11 cellular contexts compared by ENCODE assay signal in genomic region chr10:117545141-117546019, GRCh38. TPM values are rescaled to one million over a fixed set of nuclear protein-coding genes. Genes with fewer than 3 reads are reported as not detected.
DNase-seq lines count a peak whose midpoint lies in the region; ATAC-seq, FAIRE-seq and TF ChIP-seq lines count a peak whose summit lies in the region.
"Had no signal": no experiment of that assay in that cellular context is flagged by ENCODE, and none has a peak within 500 bp of the region (broad histone marks: within the 10 kb centered on the region; RNA-seq: fewer than 3 reads in every experiment).

No MANE protein-coding gene starts in this region.

- H2AK5ac ChIP-seq in H1 (ENCODE audit: low read depth, low read length) (no peak overlapping the region), mesenchymal stem cell (ENCODE audit: low read length, severe bottlenecking) (no peak overlapping the region)

- TF ChIP-seq RAD21 in SK-N-SH (IDR thresholded peaks at IDR 0.05; ENCODE audit: low read length) (no peak), H1 (IDR thresholded peaks at IDR 0.05 in 1 of 2, conservative IDR thresholded peaks at IDR 0.05 in 1 of 2; ENCODE audit: low read depth in 2 of 2, low read length in 2 of 2) (no peak)

- H4K20me1 ChIP-seq in SK-N-SH (ENCODE audit: insufficient read depth) (no peaks in the 10 kb centered on the region), H1 (replicated peaks in 1 of 2; ENCODE audit: control insufficient read depth in 1 of 2, insufficient read depth in 2 of 2, low read length in 2 of 2) (peaks cover 24 to 44% of the 10 kb centered on the region in 2 experiments)

- ATAC-seq in SK-N-SH treated with all-trans-retinoic acid at 6 μM for 48 hours (no peak), thoracic aorta (ENCODE audit: insufficient number of reproducible peaks, low FRiP score, low read depth) (no peak), GM21619 (IDR thresholded peaks at IDR 0.05; ENCODE audit: unreplicated experiment) (no peak)

- WGBS in SK-N-SH (ENCODE audit: low lambda C conversion rate), result 18% methylated on average over 36 of the region's 67 CpGs
- 2% methylated on average over 61 of the region's 67 CpGs; no CpG with 5 or more reads in 1 of the 2 experiments for WGBS in H1 (ENCODE audit: extremely low coverage in 1 of 2, insufficient coverage in 1 of 2, insufficient read length in 1 of 2, insufficient replicate concordance in 2 of 2, low coverage in 1 of 2, low lambda C conversion rate in 2 of 2, missing lambda C conversion rate in 1 of 2), 2 experiments
- 1% methylated on average over 65 of the region's 67 CpGs for WGBS in mesenchymal stem cell

- H3K27me3 ChIP-seq in SK-N-SH (ENCODE audit: insufficient read depth), result peaks cover 100% of the 10 kb centered on the region
- H3K27me3 ChIP-seq in H1 (replicated peaks in 1 of 4; ENCODE audit: control insufficient read depth in 3 of 4, extremely low read depth in 1 of 4, insufficient read depth in 3 of 4, low read length in 3 of 4), result peaks cover 90 to 99% (median 96%) of the 10 kb centered on the region in 4 experiments
- peaks cover 0 to 96% of the 10 kb centered on the region in 2 experiments for H3K27me3 ChIP-seq in mesenchymal stem cell (ENCODE audit: control insufficient read depth in 1 of 2, insufficient read depth in 1 of 2, low read length in 2 of 2)
- peaks cover 28% of the 10 kb centered on the region for H3K27me3 ChIP-seq in thoracic aorta (replicated peaks; ENCODE audit: insufficient read depth)

- H3K9ac ChIP-seq in SK-N-SH (no peak overlapping the region), H1 (replicated peaks in 1 of 4; ENCODE audit: extremely low read depth in 1 of 4, low read depth in 3 of 4, low read length in 3 of 4) (no peak overlapping the region), mesenchymal stem cell (ENCODE audit: low read length) (peak overlapping the region; percentile 100)

- peak overlapping the region; percentile 62; the same call in 1 of the 2 replicates for H3K4me2 ChIP-seq in SK-N-SH
- peak overlapping the region; percentile 70 to 83 for H3K4me2 ChIP-seq in H1 (ENCODE audit: insufficient read depth in 1 of 2, low read depth in 2 of 2, low read length in 2 of 2)
- peak overlapping the region; percentile 28 for H3K4me2 ChIP-seq in mesenchymal stem cell (ENCODE audit: low read length, poor library complexity, severe bottlenecking)

- no peak for DNase-seq in SK-N-SH
- peak in 1 of 2 experiments; percentile 74 for DNase-seq in H1 (ENCODE audit: low read depth in 1 of 2, low spot score in 2 of 2)
- no peak for DNase-seq in mesenchymal stem cell
- no peak for DNase-seq in thoracic aorta (ENCODE audit: low spot score)
- DNase-seq in cerebellar cortex (ENCODE audit: low spot score), result no peak
- no peak for DNase-seq in activated CD4-positive, alpha-beta T cell treated with anti-CD3 and anti-CD28 coated beads for 4 hours
- DNase-seq: NCI-H446, T-helper 9 cell had no signal

- H2AFZ ChIP-seq in SK-N-SH (ENCODE audit: low read depth) (no peak overlapping the region), H1 (ENCODE audit: low read length) (no peak overlapping the region), mesenchymal stem cell (ENCODE audit: low read depth, low read length) (no peak overlapping the region)

- peak overlapping the region; percentile 0 to 16; a peak in 2 of 4 replicates for H3K4me3 ChIP-seq in SK-N-SH (ENCODE audit: low read depth in 2 of 2, low read length in 1 of 2)
- H3K4me3 ChIP-seq in H1 (ENCODE audit: extremely low read depth in 1 of 4, insufficient read depth in 2 of 4, low read depth in 3 of 4, low read length in 4 of 4), result peak overlapping the region in 3 of 4 experiments; percentile 19 to 62 (median 32); a peak in 7 of 8 replicates
- H3K4me3 ChIP-seq in mesenchymal stem cell (ENCODE audit: insufficient read depth in 1 of 2, low read depth in 1 of 2, low read length in 2 of 2), result peak overlapping the region in 1 of 2 experiments; percentile 95
- peak overlapping the region; percentile 65 for H3K4me3 ChIP-seq in thoracic aorta

- H2BK120ac ChIP-seq in H1 (replicated peaks; ENCODE audit: low read depth, low read length) (no peak overlapping the region), mesenchymal stem cell (ENCODE audit: low read depth, low read length) (no peak overlapping the region)

- H3K23me2 ChIP-seq in H1 (ENCODE audit: low read depth, low read length), result peaks cover 6% of the 10 kb centered on the region; the same call in 1 of the 2 replicates

- H3K79me2 ChIP-seq in SK-N-SH (ENCODE audit: insufficient read depth) (no peaks in the 10 kb centered on the region), H1 (ENCODE audit: control insufficient read depth in 1 of 2, insufficient read depth in 2 of 2, low read length in 2 of 2) (no peaks in the 10 kb centered on the region)

- H3K9me3 ChIP-seq in SK-N-SH (no peaks in the 10 kb centered on the region), H1 (ENCODE audit: insufficient read depth in 2 of 2, low read depth in 1 of 2, low read length in 1 of 2) (no peaks in the 10 kb centered on the region), mesenchymal stem cell (ENCODE audit: control insufficient read depth, low read length) (no peaks in the 10 kb centered on the region), thoracic aorta (no peaks in the 10 kb centered on the region)

- POLR2A ChIA-PET in SK-N-SH (lab: Yijun Ruan, JAX) (no interaction called here), H1 (lab: Charles Lee; ENCODE audit: partially characterized antibody) (no interaction called here)

- H4K8ac ChIP-seq in H1 (ENCODE audit: extremely low read depth, insufficient read depth, low read length), result peak overlapping the region; percentile 59; the same call in 1 of the 2 replicates
- no peak overlapping the region for H4K8ac ChIP-seq in mesenchymal stem cell (ENCODE audit: low read length)

- no peak overlapping the region for H3K23ac ChIP-seq in H1 (ENCODE audit: insufficient read length)
- H3K23ac ChIP-seq in mesenchymal stem cell (ENCODE audit: low read length in 2 of 2), result peak overlapping the region in 1 of 2 experiments; percentile 70

- H3F3A ChIP-seq in SK-N-SH (replicated peaks; ENCODE audit: insufficient read depth), result no peaks in the 10 kb centered on the region

- no peak overlapping the region for H3K4ac ChIP-seq in H1 (replicated peaks; ENCODE audit: insufficient read length, low read depth, low read length)
- H3K4ac ChIP-seq in mesenchymal stem cell (ENCODE audit: low read depth in 1 of 2, low read length in 2 of 2), result no peak overlapping the region

- H3K18ac ChIP-seq in H1 (ENCODE audit: extremely low read depth, low read length) (peak overlapping the region; percentile 38), mesenchymal stem cell (ENCODE audit: low read depth in 1 of 2, low read length in 2 of 2) (no peak overlapping the region)

- H3K36me3 ChIP-seq in SK-N-SH (replicated peaks in 1 of 2; ENCODE audit: control insufficient read depth in 1 of 2, insufficient read depth in 2 of 2, low read length in 1 of 2), result no peaks in the 10 kb centered on the region
- no peaks in the 10 kb centered on the region; a peak in 1 of 8 replicates for H3K36me3 ChIP-seq in H1 (ENCODE audit: control insufficient read depth in 2 of 4, insufficient read depth in 4 of 4, low read length in 3 of 4)
- H3K36me3 ChIP-seq in mesenchymal stem cell (ENCODE audit: control insufficient read depth in 1 of 2, insufficient read depth in 2 of 2, low read depth in 1 of 2, low read length in 2 of 2), result peaks cover 0 to 27% of the 10 kb centered on the region in 2 experiments
- no peaks in the 10 kb centered on the region for H3K36me3 ChIP-seq in thoracic aorta

- H4K91ac ChIP-seq in H1 (replicated peaks; ENCODE audit: insufficient read length, low read length) (no peak overlapping the region), mesenchymal stem cell (ENCODE audit: low read length) (no peak overlapping the region)

- H2BK5ac ChIP-seq in H1 (ENCODE audit: low read depth, low read length) (no peak overlapping the region), mesenchymal stem cell (ENCODE audit: low read depth, low read length, poor library complexity, severe bottlenecking) (no peak overlapping the region)

- H3K27ac ChIP-seq in SK-N-SH (ENCODE audit: low read depth in 2 of 2, low read length in 1 of 2) (no peak overlapping the region), H1 (ENCODE audit: low read depth, low read length) (no peak overlapping the region), mesenchymal stem cell (ENCODE audit: low read length, poor library complexity, severe bottlenecking) (no peak overlapping the region), thoracic aorta (no peak overlapping the region)
- H3K27ac ChIP-seq: 22Rv1 had no signal

- no peak overlapping the region for H4K5ac ChIP-seq in H1 (ENCODE audit: insufficient read length, low read depth, low read length)

- H3K4me1 ChIP-seq in SK-N-SH (ENCODE audit: control insufficient read depth in 1 of 2, insufficient read depth in 2 of 2, low read depth in 1 of 2, low read length in 1 of 2) (peaks cover 0 to 10% of the 10 kb centered on the region in 2 experiments; a peak in 2 of 4 replicates), H1 (replicated peaks in 1 of 4; ENCODE audit: control insufficient read depth in 3 of 4, insufficient read depth in 4 of 4, low read length in 3 of 4) (peaks cover 0 to 34% (median 20%) of the 10 kb centered on the region in 4 experiments; a peak in 6 of 7 replicates), mesenchymal stem cell (ENCODE audit: control insufficient read depth, insufficient read depth, low read depth, low read length) (peaks cover 36% of the 10 kb centered on the region), thoracic aorta (ENCODE audit: control insufficient read depth in 1 of 2, low read depth in 2 of 2) (peaks cover 24 to 28% of the 10 kb centered on the region in 2 donors)

- TF ChIP-seq CTCF in SK-N-SH (IDR thresholded peaks at IDR 0.05) (no peak), H1 (IDR thresholded peaks at IDR 0.05; ENCODE audit: control extremely low read depth in 1 of 3, insufficient read depth in 1 of 3, low read depth in 1 of 3, low read length in 3 of 3) (no peak), thoracic aorta (IDR thresholded peaks at IDR 0.05) (no peak)

- no peak for FAIRE-seq in H1 (lab: Jason Lieb, UNC)

- no peak overlapping the region for H3K14ac ChIP-seq in H1 (ENCODE audit: insufficient read length)
- no peak overlapping the region for H3K14ac ChIP-seq in mesenchymal stem cell (ENCODE audit: low read length in 2 of 2)

- H3K79me1 ChIP-seq in H1 (ENCODE audit: low read depth, low read length) (no peaks in the 10 kb centered on the region), mesenchymal stem cell (replicated peaks; ENCODE audit: low read length, poor library complexity, severe bottlenecking) (no peaks in the 10 kb centered on the region)

- 0 out of 2 replicates have a peak overlapping the region, but pooled peaks have one; percentile 61 for H2BK20ac ChIP-seq in H1 (ENCODE audit: low read length)

- TF ChIP-seq EP300 in SK-N-SH (IDR thresholded peaks at IDR 0.05; ENCODE audit: borderline replicate concordance in 1 of 2, low read depth in 1 of 2, low read length in 1 of 2), result no peak
- no peak for TF ChIP-seq EP300 in H1 (IDR thresholded peaks at IDR 0.05; ENCODE audit: borderline replicate concordance in 1 of 2, low read depth in 2 of 2, low read length in 2 of 2)

- no peak overlapping the region for H3K56ac ChIP-seq in H1 (replicated peaks; ENCODE audit: insufficient read length, low read depth, low read length)

- CTCF ChIA-PET in SK-N-SH (lab: Yijun Ruan, JAX), result interaction anchor here (0.6 to 4.0 kb wide), 6 partner anchors 8 to 714 kb away, joined by 3 to 32 read pairs (median 6); no protein-coding TSS in a partner anchor
- CTCF ChIA-PET in H1 (lab: Charles Lee; ENCODE audit: partially characterized antibody), result interaction anchor here (3.5 kb wide), 1 partner anchor 8 kb away, joined by 27 read pairs; no protein-coding TSS in a partner anchor

- H2BK15ac ChIP-seq in H1 (ENCODE audit: low read length), result peak overlapping the region; percentile 31; the same call in 1 of the 2 replicates
- H2BK15ac ChIP-seq in mesenchymal stem cell (ENCODE audit: low read depth, poor library complexity, severe bottlenecking), result peak overlapping the region; percentile 30

- no peak for TF ChIP-seq POLR2A in H1 (IDR thresholded peaks at IDR 0.05; ENCODE audit: control extremely low read depth in 1 of 2, low read depth in 2 of 2, low read length in 2 of 2)

- H2BK12ac ChIP-seq in H1 (ENCODE audit: low read depth, low read length) (peak overlapping the region; percentile 94; the same call in 1 of the 2 replicates), mesenchymal stem cell (ENCODE audit: low read length in 2 of 2) (no peak overlapping the region)

- H3K9me2 ChIP-seq in SK-N-SH, result no peaks in the 10 kb centered on the region

RNA-seq across cellular contexts. Expression of gene EMX2, which starts 2.8 kb away (rescaled TPM):
- not detected in 2 replicates for polyA plus RNA-seq in SK-N-SH (2012; rRNA removed)
- polyA plus RNA-seq in SK-N-SH (2012; cell fraction: cytosol; rRNA removed), result not detected in 2 replicates
- not detected in 2 replicates for polyA plus RNA-seq in SK-N-SH (2012; cell fraction: nucleus; rRNA removed)
- not detected in 2 replicates for total RNA-seq in H1 (2021; fragmentation: NEBNext Ultra II Directional; extraction: Animal tissue kit (Norgen Biotek cat#: 25700))
- polyA plus RNA-seq in H1 (2011; rRNA removed), result not detected in 2 replicates
- polyA plus RNA-seq in H1 (2011; cell fraction: cytosol; rRNA removed), result 0.06 TPM
- 0.04 TPM for polyA plus RNA-seq in H1 (2011; cell fraction: nucleus; rRNA removed)
- polyA plus RNA-seq in H1 (2012, experiment 1 of 2), result 0.08 to 0.23 TPM (median 0.14 TPM) in 4 replicates
- polyA plus RNA-seq in H1 (2012, experiment 2 of 2), result 0.10 TPM
- 0.04 TPM for polyA plus RNA-seq in H1 (2013, experiment 1 of 2)
- not detected for polyA plus RNA-seq in H1 (2013, experiment 2 of 2)
- polyA minus RNA-seq in H1 (2011; rRNA and poly(A)+ RNA removed), result not detected in 2 replicates
- not detected for polyA minus RNA-seq in H1 (2011; cell fraction: cytosol; rRNA and poly(A)+ RNA removed)
- not detected for polyA minus RNA-seq in H1 (2011; cell fraction: nucleus; rRNA and poly(A)+ RNA removed)
- polyA plus RNA-seq in mesenchymal stem cell (2013, experiment 1 of 2), result not detected
- polyA plus RNA-seq in mesenchymal stem cell (2013, experiment 2 of 2), result not detected
- not detected for total RNA-seq in thoracic aorta

Comparison
In these comparisons a context has a peak if more than half of its experiments do, and no peak if none do; other contexts are left out.
1. Of the 17 proteins assayed by ChIP-seq in both H1 and SK-N-SH: peak only in H1: TCF12; only in SK-N-SH: none; in both: none; in neither: 16.